ENCODE assay signal across 22 cellular contexts in genomic region chr11:60131943-60132342, GRCh38. TPM values are rescaled to one million over a fixed set of nuclear protein-coding genes. Genes with fewer than 3 reads are reported as not detected.
DNase-seq lines count a peak whose midpoint lies in the region; ATAC-seq and TF ChIP-seq lines count a peak whose summit lies in the region.
"Had no signal": no experiment of that assay in that cellular context is flagged by ENCODE, and none has a peak within 500 bp of the region (broad histone marks: within the 10 kb centered on the region; RNA-seq: fewer than 3 reads in every experiment).

No MANE protein-coding gene starts in this region.

- peaks cover 19% of the 10 kb centered on the region for H3K4me1 ChIP-seq in PC-3 (ENCODE audit: insufficient read depth, low read length)
- H3K4me1 ChIP-seq in Peyer's patch, result no peaks in the 10 kb centered on the region
- H3K4me1 ChIP-seq: A549, Caco-2 had no signal

- H3F3A ChIP-seq in PC-3 (ENCODE audit: low read length, unreplicated experiment), result no peaks in the 10 kb centered on the region

- H3K4me3 ChIP-seq in PC-3 (ENCODE audit: low read length), result no peak overlapping the region
- H3K4me3 ChIP-seq in Peyer's patch, result no peak overlapping the region
- H3K4me3 ChIP-seq: A549, GM12878, HAP-1 had no signal

- H3K27ac Mint-ChIP-seq in Calu3 (ENCODE audit: unreplicated experiment), result peak overlapping the region; percentile 9
- H3K27ac Mint-ChIP-seq: CD4-positive, alpha-beta memory T cell; HFFc6 had no signal

- H3K36me3 ChIP-seq in PC-3 (ENCODE audit: low read depth, low read length) (no peaks in the 10 kb centered on the region), Peyer's patch (no peaks in the 10 kb centered on the region)
- H3K36me3 ChIP-seq: HAP-1 had no signal

- H2AFZ ChIP-seq in PC-3 (ENCODE audit: low read length), result peak overlapping the region; percentile 54

- no peak overlapping the region for H3K9ac ChIP-seq in PC-3 (ENCODE audit: low read length)

- DNase-seq in Calu3, result no peak
- DNase-seq in PC-3, result no peak
- peak; percentile 44 for DNase-seq in kidney tubule cell (ENCODE audit: low spot score)
- DNase-seq in renal cortical epithelial cell (ENCODE audit: low read depth), result peak; percentile 68
- no peak for DNase-seq in effector CD4-positive, alpha-beta T cell
- no peak for DNase-seq in Peyer's patch
- no peak for DNase-seq in HUDEP-2 (lab: John Stamatoyannopoulos, UW; ENCODE audit: unreplicated experiment in 76 of 76)
- DNase-seq: 8988T; ACHN; AML-193; C1 segment of cervical spinal cord; Caco-2; CD4-positive, alpha-beta memory T cell; DMS 273 treated with DMSO at 0.1 percent for 48 hours; DMS79; EL; GDM1; GOT3; HFFc6 had no signal

- no peak overlapping the region for H3K27ac ChIP-seq in PC-3 (ENCODE audit: low read length)
- H3K27ac ChIP-seq in Peyer's patch, result no peak overlapping the region
- H3K27ac ChIP-seq: A549 had no signal

- no peaks in the 10 kb centered on the region for H3K27me3 Mint-ChIP-seq in Calu3 (ENCODE audit: unreplicated experiment)

- no peak overlapping the region for H3K4me3 Mint-ChIP-seq in Calu3 (ENCODE audit: low read depth, unreplicated experiment)
- H3K4me3 Mint-ChIP-seq: CD4-positive, alpha-beta memory T cell; HFFc6 had no signal

- H3K9me2 ChIP-seq in PC-3 (replicated peaks; ENCODE audit: low read length), result no peaks in the 10 kb centered on the region

- H3K4me1 Mint-ChIP-seq in Calu3 (ENCODE audit: low read depth, unreplicated experiment), result peaks cover 37% of the 10 kb centered on the region
- H3K4me1 Mint-ChIP-seq: CD4-positive, alpha-beta memory T cell had no signal

- H3K79me2 ChIP-seq in PC-3 (ENCODE audit: low read length), result no peaks in the 10 kb centered on the region

- H3K4me2 ChIP-seq in PC-3 (ENCODE audit: low read length), result no peak overlapping the region
- H3K4me2 ChIP-seq: A549 had no signal

- TF ChIP-seq CTCF in Calu3 (IDR thresholded peaks at IDR 0.05; ENCODE audit: unreplicated experiment), result no peak
- TF ChIP-seq CTCF in PC-3 (conservative IDR thresholded peaks at IDR 0.05; ENCODE audit: low read depth, low read length), result no peak
- TF ChIP-seq CTCF in Peyer's patch (IDR thresholded peaks at IDR 0.05), result no peak

- no peak for TF ChIP-seq POLR2A in Peyer's patch (IDR thresholded peaks at IDR 0.05)

- BruUV-seq in Calu3 (replicated peaks; lab: Mats Ljungman, UMichigan) (no TSS peak), PC-3 (replicated peaks; lab: Mats Ljungman, UMichigan) (no TSS peak)

- CTCF ChIA-PET in Calu3 (lab: Charles Lee), result interaction anchor here (0.7 to 1.1 kb wide), 2 partner anchors 119 to 345 kb away, joined by 3 to 4 read pairs; no protein-coding TSS in a partner anchor
- CTCF ChIA-PET in PC-3 (lab: Charles Lee), result no interaction called here

- H3K9me3 ChIP-seq in PC-3 (ENCODE audit: low read length) (0 out of 2 replicates have a peak, but pooled peaks cover 4% of the 10 kb centered on the region), Peyer's patch (peaks cover 0 to 5% (median 0%) of the 10 kb centered on the region in 4 donors)
- H3K9me3 ChIP-seq: A549, Caco-2 had no signal

- POLR2A ChIA-PET in PC-3 (lab: Charles Lee; ENCODE audit: unreplicated experiment), result no interaction called here

- no peaks in the 10 kb centered on the region for H3K27me3 ChIP-seq in PC-3 (ENCODE audit: low read length)
- no peaks in the 10 kb centered on the region for H3K27me3 ChIP-seq in Peyer's patch

- ATAC-seq in PC-3, result no peak
- ATAC-seq: A549, GM12878 had no signal

- intact Hi-C loops in Calu3 (cut with micrococcal nuclease; ENCODE audit: unreplicated experiment), result no loop called here
- intact Hi-C loops in PC-3 (cut with micrococcal nuclease), result no loop called here

- no peaks in the 10 kb centered on the region for H4K20me1 ChIP-seq in PC-3 (ENCODE audit: low read length)

- peaks cover 5% of the 10 kb centered on the region for H3K36me3 Mint-ChIP-seq in Calu3 (ENCODE audit: insufficient read depth, unreplicated experiment)
- H3K36me3 Mint-ChIP-seq: CD4-positive, alpha-beta memory T cell had no signal

- H3K9me3 Mint-ChIP-seq in Calu3 (ENCODE audit: low read depth, unreplicated experiment), result peaks cover 9% of the 10 kb centered on the region

RNA-seq across cellular contexts. Expression of gene MS4A2, which starts 43.5 kb away (rescaled TPM):
- total RNA-seq in Calu3 (2022) (not detected in 2 replicates), PC-3 (2014; rRNA removed) (not detected in 2 replicates), renal cortical epithelial cell (not detected in 2 replicates), Peyer's patch (1 to 10 TPM in 2 of 4 donors, under 1 TPM in 1, not detected in 1; 0.80 to 3.3 (median 1.0) TPM)
- total RNA-seq: Caco-2; CD4-positive, alpha-beta memory T cell; GM12878; HFFc6 had no signal

RNA-seq across cellular contexts. Expression of gene MS4A6A, which starts 50.9 kb away (rescaled TPM):
- not detected in 2 replicates for total RNA-seq in Calu3 (2022)
- not detected in 2 replicates for total RNA-seq in PC-3 (2014; rRNA removed)
- total RNA-seq in renal cortical epithelial cell, result not detected in 2 replicates
- total RNA-seq in Peyer's patch, result 10 to 100 TPM in 3 of 4 donors, 1 to 10 TPM in 1; 7.4 to 66.0 (median 33.5) TPM
- total RNA-seq: Caco-2, HFFc6 had no signal

Comparison
In these comparisons a context has a peak if more than half of its experiments do, and no peak if none do; other contexts are left out.
1. DNase-seq: peak in kidney tubule cell (single experiment) and renal cortical epithelial cell (single experiment); none in Calu3 (single experiment), PC-3 (single experiment), effector CD4-positive, alpha-beta T cell (single experiment), Peyer's patch (0 of 3) and HUDEP-2 (0 of 76).